12 cellular contexts compared by ENCODE assay signal in the genomic region with DNA sequence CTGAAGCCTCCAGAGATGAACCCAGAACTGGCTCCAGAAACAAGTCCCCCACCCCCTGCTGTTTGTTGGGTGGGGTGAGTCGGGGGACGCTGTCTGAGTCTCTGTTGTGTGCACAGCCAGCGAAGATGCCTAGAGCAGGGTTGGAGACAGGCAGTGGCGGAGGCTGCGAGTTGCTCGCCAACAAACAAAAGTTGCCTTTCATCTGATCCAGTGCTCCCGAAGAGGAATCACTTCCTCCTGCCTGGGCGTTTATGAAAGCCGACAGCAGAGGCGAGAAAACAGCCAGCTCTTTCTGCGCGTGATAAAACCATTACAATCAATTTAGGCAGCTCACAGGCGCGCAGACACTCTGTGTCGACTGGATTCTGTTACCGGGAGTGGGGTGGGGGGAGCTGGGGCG.
A peak's percentile ranks its signal among the peaks of the same experiment; 100 is the strongest.
DNase-seq lines count a peak whose midpoint lies in the region; ATAC-seq lines count a peak whose summit lies in the region.
"Had no signal": no experiment of that assay in that cellular context is flagged by ENCODE, and none has a peak within 500 bp of the region (broad histone marks: within the 10 kb centered on the region; RNA-seq: fewer than 3 reads in every experiment).

No MANE protein-coding gene starts in this region.

- H3K36me3 ChIP-seq in skeletal muscle satellite cell (ENCODE audit: insufficient read depth, low read length) = no peaks in the 10 kb centered on the region

- peaks cover 0 to 2% of the 10 kb centered on the region in 2 donors for H3K36me3 Mint-ChIP-seq in activated T-cell treated with anti-CD3 and anti-CD28 coated beads, Interleukin-2, amount 50 U/mL, for 72 hours (ENCODE audit: insufficient read depth in 2 of 2)
- H3K36me3 Mint-ChIP-seq: activated naive CD8-positive, alpha-beta T cell treated with anti-CD3 and anti-CD28 coated beads, Interleukin-2, amount 10 ng/mL, durations not matched to agents 7 days and 5 days had no signal

- peaks cover 27% of the 10 kb centered on the region for H3K27me3 ChIP-seq in skeletal muscle satellite cell (ENCODE audit: control insufficient read depth, insufficient read depth, low read length)

- no peak overlapping the region for H3K9ac ChIP-seq in skeletal muscle satellite cell (ENCODE audit: low read depth, low read length)

- peak; percentile 55 for DNase-seq in GM03348 (ENCODE audit: low spot score)
- peak; percentile 17 for DNase-seq in amniotic epithelial cell (ENCODE audit: low read depth)
- peak; percentile 45 for DNase-seq in iPS-NIHi11 (ENCODE audit: low spot score)
- DNase-seq in activated T-cell treated with anti-CD3 and anti-CD28 coated beads, Interleukin-2, amount 50 U/mL, for 72 hours = no peak
- DNase-seq in RKO (ENCODE audit: low spot score) = no peak
- DNase-seq in NCI-H1048 (lab: John Stamatoyannopoulos, UW) = no peak
- DNase-seq: activated CD4-positive, alpha-beta T cell treated with anti-CD3 and anti-CD28 coated beads, Interleukin-2, amount 50 U/mL, for 48 hours; activated naive CD8-positive, alpha-beta T cell treated with anti-CD3 and anti-CD28 coated beads, Interleukin-2, amount 10 ng/mL, durations not matched to agents 7 days and 5 days; DMS 273 treated with DMSO at 0.1 percent for 48 hours; NCI-H2171 had no signal

- H3K9me3 Mint-ChIP-seq in activated T-cell treated with anti-CD3 and anti-CD28 coated beads, Interleukin-2, amount 50 U/mL, for 72 hours = peaks cover 4 to 10% of the 10 kb centered on the region in 2 donors

- H3K4me3 ChIP-seq in skeletal muscle satellite cell (ENCODE audit: low read length) = no peak overlapping the region

- H3K4me3 Mint-ChIP-seq in activated T-cell treated with anti-CD3 and anti-CD28 coated beads, Interleukin-2, amount 50 U/mL, for 72 hours = no peak overlapping the region
- H3K4me3 Mint-ChIP-seq: activated naive CD8-positive, alpha-beta T cell treated with anti-CD3 and anti-CD28 coated beads, Interleukin-2, amount 10 ng/mL, durations not matched to agents 7 days and 5 days had no signal

- H3K9me3 ChIP-seq in skeletal muscle satellite cell (replicated peaks; ENCODE audit: low read length) = no peaks in the 10 kb centered on the region

- H3K27me3 Mint-ChIP-seq in activated T-cell treated with anti-CD3 and anti-CD28 coated beads, Interleukin-2, amount 50 U/mL, for 72 hours (ENCODE audit: low read depth) = peaks cover 22% of the 10 kb centered on the region

- no peak for ATAC-seq in activated T-cell treated with anti-CD3 and anti-CD28 coated beads, Interleukin-2, amount 50 U/mL, for 72 hours (replicated peaks in 1 of 2)
- no peak for ATAC-seq in HG03196 (IDR thresholded peaks at IDR 0.05; ENCODE audit: unreplicated experiment)

- H3K4me1 ChIP-seq in skeletal muscle satellite cell (ENCODE audit: control insufficient read depth, insufficient read depth, low read length) = peaks cover 6% of the 10 kb centered on the region

- H3K4me1 Mint-ChIP-seq in activated T-cell treated with anti-CD3 and anti-CD28 coated beads, Interleukin-2, amount 50 U/mL, for 72 hours (ENCODE audit: low read depth) = peaks cover 5% of the 10 kb centered on the region
- H3K4me1 Mint-ChIP-seq: activated naive CD8-positive, alpha-beta T cell treated with anti-CD3 and anti-CD28 coated beads, Interleukin-2, amount 10 ng/mL, durations not matched to agents 7 days and 5 days had no signal

- H3K4me2 ChIP-seq in skeletal muscle satellite cell (ENCODE audit: low read length) = peak overlapping the region; percentile 55

- H3K27ac Mint-ChIP-seq in activated T-cell treated with anti-CD3 and anti-CD28 coated beads, Interleukin-2, amount 50 U/mL, for 72 hours = no peak overlapping the region
- H3K27ac Mint-ChIP-seq: activated naive CD8-positive, alpha-beta T cell treated with anti-CD3 and anti-CD28 coated beads, Interleukin-2, amount 10 ng/mL, durations not matched to agents 7 days and 5 days had no signal

Comparison
In these comparisons a context has a peak if more than half of its experiments do, and no peak if none do; other contexts are left out.
1. DNase-seq: peak in GM03348 (single experiment), amniotic epithelial cell (single experiment) and iPS-NIHi11 (single experiment); none in activated T-cell treated with anti-CD3 and anti-CD28 coated beads, Interleukin-2, amount 50 U/mL, for 72 hours (0 of 2), RKO (single experiment) and NCI-H1048 (single experiment).